Comparison of ENCODE assay signal across 27 cellular contexts in the genomic region with DNA sequence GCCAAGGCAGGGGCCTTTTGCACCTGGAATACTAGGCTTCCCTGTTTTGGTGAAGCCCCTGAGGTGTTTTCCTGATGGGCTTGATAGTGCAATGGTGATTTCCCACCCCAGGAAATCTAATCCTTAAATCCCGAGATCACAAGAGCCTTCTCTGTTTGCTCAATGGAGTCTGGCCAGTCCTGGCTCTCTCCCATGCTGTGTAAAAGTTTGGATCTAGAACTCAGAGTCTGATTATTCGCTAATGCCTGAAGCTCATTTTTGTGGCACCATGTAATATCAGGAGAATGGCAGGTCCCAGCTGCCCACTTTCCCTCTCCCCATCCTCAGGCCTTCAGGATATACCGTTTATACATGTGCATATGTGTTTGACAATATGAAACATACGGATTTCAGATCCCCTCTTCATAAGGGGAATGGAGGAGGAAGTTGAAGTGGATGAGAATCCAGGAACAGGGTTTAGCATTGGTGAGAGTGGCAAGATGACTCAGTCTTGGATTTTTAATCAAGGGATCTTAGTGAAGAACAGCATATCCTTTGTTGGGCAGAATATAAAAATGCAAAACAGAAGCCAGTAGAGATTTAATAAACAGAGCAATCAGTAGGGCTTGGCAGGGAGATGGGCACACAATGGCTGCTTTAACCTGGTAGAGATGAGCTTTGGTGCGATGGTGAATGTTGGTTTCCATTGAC.
"Had no signal": no experiment of that assay in that cellular context is flagged by ENCODE, and none has a peak within 500 bp of the region (broad histone marks: within the 10 kb centered on the region; RNA-seq: fewer than 3 reads in every experiment).

No MANE protein-coding gene starts in this region.

- H3K36me3 Mint-ChIP-seq: activated naive CD4-positive, alpha-beta T cell treated with anti-CD3 and anti-CD28 coated beads, Interleukin-2, amount 50 U/mL, for 72 hours; mesothelial cell of epicardium; stimulated activated memory B cell treated with anti-CD40 and anti-IgM and Interleukin-4, amounts not matched to agents 10 μg/mL and 1 μg/mL and 100 μg/mL, for 72 hours had no signal

- ATAC-seq: activated CD8-positive, alpha-beta T cell treated with anti-CD3 and anti-CD28 coated beads for 36 hours; activated naive CD4-positive, alpha-beta T cell treated with anti-CD3 and anti-CD28 coated beads, Interleukin-2, amount 50 U/mL, for 72 hours; activated T-cell treated with anti-CD3 and anti-CD28 coated beads, Interleukin-2, amount 50 U/mL, for 4 hours; activated T-helper 17 cell treated with anti-CD3 and anti-CD28 coated beads, Interleukin-2, amount 50 U/mL, for 72 hours; gastrocnemius medialis; left cardiac atrium; left ventricle myocardium superior; naive thymus-derived CD4-positive, alpha-beta T cell; psoas muscle; stimulated activated memory B cell treated with anti-CD40 and anti-IgM and Interleukin-4, amounts not matched to agents 10 μg/mL and 1 μg/mL and 100 μg/mL, for 72 hours; stimulated activated naive CD8-positive, alpha-beta T cell treated with anti-CD3 and anti-CD28 coated beads, Interleukin-15, amount 100 ng/mL, for 72 hours; T-helper 17 cell had no signal

- H3K36me3 ChIP-seq: colonic mucosa, esophagus squamous epithelium, gastrocnemius medialis, ovary, sigmoid colon, tibial nerve had no signal

- H3K27ac Mint-ChIP-seq: activated CD8-positive, alpha-beta T cell treated with anti-CD3 and anti-CD28 coated beads for 36 hours; activated naive CD4-positive, alpha-beta T cell treated with anti-CD3 and anti-CD28 coated beads, Interleukin-2, amount 50 U/mL, for 72 hours; activated T-helper 17 cell treated with anti-CD3 and anti-CD28 coated beads, Interleukin-2, amount 50 U/mL, for 72 hours; mesothelial cell of epicardium; naive thymus-derived CD4-positive, alpha-beta T cell; stimulated activated memory B cell treated with anti-CD40 and anti-IgM and Interleukin-4, amounts not matched to agents 10 μg/mL and 1 μg/mL and 100 μg/mL, for 72 hours; stimulated activated naive CD8-positive, alpha-beta T cell treated with anti-CD3 and anti-CD28 coated beads, Interleukin-15, amount 100 ng/mL, for 72 hours; T-helper 17 cell had no signal

- H3K27me3 ChIP-seq: colonic mucosa, gastrocnemius medialis, ovary, sigmoid colon had no signal

- FAIRE-seq: endothelial cell of umbilical vein, small intestine had no signal

- H3K9me3 ChIP-seq: colonic mucosa, esophagus squamous epithelium, gastrocnemius medialis, ovary, psoas muscle, sigmoid colon, tibial nerve had no signal

- H3K4me1 Mint-ChIP-seq: activated T-helper 17 cell treated with anti-CD3 and anti-CD28 coated beads, Interleukin-2, amount 50 U/mL, for 72 hours; mesothelial cell of epicardium; stimulated activated memory B cell treated with anti-CD40 and anti-IgM and Interleukin-4, amounts not matched to agents 10 μg/mL and 1 μg/mL and 100 μg/mL, for 72 hours had no signal

- H3K4me3 Mint-ChIP-seq: activated CD8-positive, alpha-beta T cell treated with anti-CD3 and anti-CD28 coated beads for 36 hours; activated T-cell treated with anti-CD3 and anti-CD28 coated beads, Interleukin-2, amount 50 U/mL, for 4 hours; activated T-helper 17 cell treated with anti-CD3 and anti-CD28 coated beads, Interleukin-2, amount 50 U/mL, for 72 hours; mesothelial cell of epicardium; naive thymus-derived CD4-positive, alpha-beta T cell; stimulated activated memory B cell treated with anti-CD40 and anti-IgM and Interleukin-4, amounts not matched to agents 10 μg/mL and 1 μg/mL and 100 μg/mL, for 72 hours; stimulated activated naive CD8-positive, alpha-beta T cell treated with anti-CD3 and anti-CD28 coated beads, Interleukin-15, amount 100 ng/mL, for 72 hours; T-helper 17 cell had no signal

- H3K4me1 ChIP-seq: colonic mucosa, sigmoid colon, tibial nerve had no signal

- H3K27ac ChIP-seq: colonic mucosa, ovary, psoas muscle, sigmoid colon, tibial nerve had no signal

- DNase-seq: activated CD4-positive, alpha-beta T cell treated with anti-CD3 and anti-CD28 coated beads, Interleukin-2, amount 50 U/mL, for 1 hour; activated CD8-positive, alpha-beta T cell treated with anti-CD3 and anti-CD28 coated beads for 36 hours; activated gamma-delta T cell treated with Interleukin-2 at 50 U/mL for 16 hours; activated T-cell treated with anti-CD3 and anti-CD28 coated beads, Interleukin-2, amount 50 U/mL, for 4 hours; colonic mucosa; effector memory CD4-positive, alpha-beta T cell; esophagus squamous epithelium; gastrocnemius medialis; glutamatergic neuron; islet precursor cell; left cardiac atrium; left ventricle myocardium superior; naive thymus-derived CD4-positive, alpha-beta T cell; ovary; psoas muscle; sigmoid colon; small intestine; stimulated activated CD4-positive, alpha-beta T cell treated with anti-CD3 and anti-CD28 coated beads, Interleukin-4, amount 100 ng/mL, for 24 hours; stimulated activated naive CD8-positive, alpha-beta T cell treated with anti-CD3 and anti-CD28 coated beads, Interleukin-15, amount 100 ng/mL, for 72 hours; T-helper 17 cell; T1000 had no signal

- H3K4me3 ChIP-seq: colonic mucosa, esophagus squamous epithelium, gastrocnemius medialis, ovary, psoas muscle, sigmoid colon, tibial nerve had no signal

- H3K9me3 Mint-ChIP-seq: activated CD8-positive, alpha-beta T cell treated with anti-CD3 and anti-CD28 coated beads for 36 hours; activated naive CD4-positive, alpha-beta T cell treated with anti-CD3 and anti-CD28 coated beads, Interleukin-2, amount 50 U/mL, for 72 hours; activated T-cell treated with anti-CD3 and anti-CD28 coated beads, Interleukin-2, amount 50 U/mL, for 4 hours; activated T-helper 17 cell treated with anti-CD3 and anti-CD28 coated beads, Interleukin-2, amount 50 U/mL, for 72 hours; mesothelial cell of epicardium; stimulated activated memory B cell treated with anti-CD40 and anti-IgM and Interleukin-4, amounts not matched to agents 10 μg/mL and 1 μg/mL and 100 μg/mL, for 72 hours; stimulated activated naive CD8-positive, alpha-beta T cell treated with anti-CD3 and anti-CD28 coated beads, Interleukin-15, amount 100 ng/mL, for 72 hours had no signal
